10 cellular contexts compared by ENCODE assay signal in the genomic region with DNA sequence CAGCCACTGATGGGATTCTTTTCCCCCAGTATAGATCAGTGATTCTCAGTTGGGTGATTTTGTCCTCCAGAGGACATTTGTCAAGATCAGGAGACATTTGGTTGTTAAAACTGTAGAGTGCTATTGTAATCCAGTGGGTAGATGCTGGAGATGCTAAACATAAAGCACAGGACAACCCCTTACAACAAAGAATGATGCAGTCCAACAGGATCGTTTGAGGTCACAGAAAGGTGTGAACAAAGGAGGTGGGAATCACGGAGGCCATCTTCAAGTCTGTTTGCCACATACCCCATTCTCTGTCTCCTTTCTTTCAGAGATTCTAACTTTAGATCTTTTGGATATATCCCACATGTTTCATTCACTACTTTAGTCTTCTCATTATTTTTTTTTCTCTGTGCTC.
"Had no signal": no experiment of that assay in that cellular context is flagged by ENCODE, and none has a peak within 500 bp of the region (broad histone marks: within the 10 kb centered on the region; RNA-seq: fewer than 3 reads in every experiment).

No MANE protein-coding gene starts in this region.

- H2AFZ ChIP-seq: GM23248 had no signal

- H3K9ac ChIP-seq: GM23248, KMS-11 had no signal

- DNase-seq: GM23248, GOT3, H9, HCEC 1CT, HFFc6, IMR-90, KBM-7 had no signal

- H3K4me2 ChIP-seq: KMS-11 had no signal

- H3K4me3 ChIP-seq: GM23248 had no signal

- FAIRE-seq: H54, HTR-8/SVneo had no signal

- H3K27ac ChIP-seq: GM23248, KMS-11 had no signal
